Comparison of ENCODE assay signal across 8 cellular contexts in genomic region chr19:47427241-47428176, GRCh38. TPM values are rescaled to one million over a fixed set of nuclear protein-coding genes. Genes with fewer than 3 reads are reported as not detected.
DNase-seq lines count a peak whose midpoint lies in the region; ATAC-seq and TF ChIP-seq lines count a peak whose summit lies in the region.

No MANE protein-coding gene starts in this region.

- H3K9me2 ChIP-seq in MM.1S (replicated peaks; ENCODE audit: insufficient read depth, low read length) (no peaks in the 10 kb centered on the region), SK-N-SH (no peaks in the 10 kb centered on the region)

- H3K4me1 Mint-ChIP-seq in activated naive CD8-positive, alpha-beta T cell treated with anti-CD3 and anti-CD28 coated beads for 36 hours = peaks cover 9% of the 10 kb centered on the region

- H3K4me3 ChIP-seq in MM.1S (ENCODE audit: low read length) = peak overlapping the region; percentile 38; the same call in 1 of the 2 replicates
- peak overlapping the region; percentile 37 to 62 for H3K4me3 ChIP-seq in SK-N-SH (ENCODE audit: low read depth in 2 of 2, low read length in 1 of 2)
- no peak overlapping the region for H3K4me3 ChIP-seq in heart right ventricle
- peak overlapping the region; percentile 5 for H3K4me3 ChIP-seq in rectal smooth muscle tissue (ENCODE audit: low read length)

- H3K4me1 ChIP-seq in MM.1S (ENCODE audit: low read length) = peaks cover 7% of the 10 kb centered on the region
- peaks cover 4 to 12% of the 10 kb centered on the region in 2 experiments; a peak in 2 of 4 replicates for H3K4me1 ChIP-seq in SK-N-SH (ENCODE audit: control insufficient read depth in 1 of 2, insufficient read depth in 2 of 2, low read depth in 1 of 2, low read length in 1 of 2)
- H3K4me1 ChIP-seq in heart right ventricle = peaks cover 7 to 27% (median 21%) of the 10 kb centered on the region in 9 donors
- H3K4me1 ChIP-seq in rectal smooth muscle tissue (ENCODE audit: control insufficient read depth, insufficient read depth, low read length) = peaks cover 10% of the 10 kb centered on the region

- POLR2A ChIA-PET in GM10248 (lab: Yijun Ruan, JAX) (interaction anchor here (0.5 kb wide), 1 partner anchor 910 kb away, joined by 3 read pairs; no protein-coding TSS in a partner anchor), SK-N-SH (lab: Yijun Ruan, JAX) (interaction anchor here (0.6 to 1.0 kb wide), 4 partner anchors 9 to 662 kb away, joined by 3 to 5 read pairs (median 3); partner anchors contain the start of genes DHX34 and MEIS3)

- no peaks in the 10 kb centered on the region for H3K36me3 ChIP-seq in MM.1S (replicated peaks; ENCODE audit: insufficient read depth, low read length)
- no peaks in the 10 kb centered on the region for H3K36me3 ChIP-seq in SK-N-SH (replicated peaks in 1 of 2; ENCODE audit: control insufficient read depth in 1 of 2, insufficient read depth in 2 of 2, low read length in 1 of 2)
- no peaks in the 10 kb centered on the region for H3K36me3 ChIP-seq in heart right ventricle
- H3K36me3 ChIP-seq in rectal smooth muscle tissue (ENCODE audit: control insufficient read depth, insufficient read depth, low read length) = no peaks in the 10 kb centered on the region

- 7% methylated on average over 17 of the region's 17 CpGs for WGBS in SK-N-SH (ENCODE audit: low lambda C conversion rate)
- 6 to 10% methylated on average over 17 of the region's 17 CpGs for WGBS in heart right ventricle, 2 donors

- H3K9ac ChIP-seq in MM.1S (ENCODE audit: low read length) (no peak overlapping the region), SK-N-SH (peak overlapping the region; percentile 35; the same call in 1 of the 2 replicates), rectal smooth muscle tissue (ENCODE audit: low read length) (peak overlapping the region; percentile 16)

- H3K27me3 ChIP-seq in MM.1S (replicated peaks; ENCODE audit: insufficient read depth, low read length) = peaks cover 75% of the 10 kb centered on the region
- H3K27me3 ChIP-seq in SK-N-SH (ENCODE audit: insufficient read depth) = no peaks in the 10 kb centered on the region
- H3K27me3 ChIP-seq in heart right ventricle = peaks cover 9 to 98% (median 75%) of the 10 kb centered on the region in 7 donors
- H3K27me3 ChIP-seq in rectal smooth muscle tissue (ENCODE audit: control insufficient read depth, insufficient read depth, low read length) = peaks cover 12% of the 10 kb centered on the region

- peaks cover 24% of the 10 kb centered on the region for H3K27me3 Mint-ChIP-seq in activated naive CD8-positive, alpha-beta T cell treated with anti-CD3 and anti-CD28 coated beads for 36 hours

- peaks cover 1% of the 10 kb centered on the region for H3K9me3 Mint-ChIP-seq in activated naive CD8-positive, alpha-beta T cell treated with anti-CD3 and anti-CD28 coated beads for 36 hours

- H3F3A ChIP-seq in MM.1S (ENCODE audit: insufficient read depth, low read length) (peaks cover 9% of the 10 kb centered on the region), SK-N-SH (replicated peaks; ENCODE audit: insufficient read depth) (peaks cover 14% of the 10 kb centered on the region)

- H3K27ac ChIP-seq in MM.1S (ENCODE audit: low read length) (no peak overlapping the region), SK-N-SH (ENCODE audit: low read depth in 2 of 2, low read length in 1 of 2) (peak overlapping the region; percentile 74 to 78), heart right ventricle (no peak overlapping the region), rectal smooth muscle tissue (ENCODE audit: low read depth, low read length) (peak overlapping the region; percentile 73)

- H3K4me3 Mint-ChIP-seq in activated naive CD8-positive, alpha-beta T cell treated with anti-CD3 and anti-CD28 coated beads for 36 hours = peak overlapping the region; percentile 22

- CTCF ChIA-PET in GM10248 (lab: Yijun Ruan, JAX) (interaction anchor here (0.8 to 3.1 kb wide), 32 partner anchors 9 to 317 kb away, joined by 3 to 32 read pairs (median 4); partner anchors contain the start of genes DHX34, EHD2, KPTN and MEIS3), SK-N-SH (lab: Yijun Ruan, JAX) (interaction anchor here (0.7 to 3.5 kb wide), 23 partner anchors 9 to 316 kb away, joined by 3 to 30 read pairs (median 4); partner anchors contain the start of gene DHX34)

- DNase-seq in GM10248 (ENCODE audit: extremely low spot score) (peak; percentile 84), MM.1S (peak; percentile 43), SK-N-SH (peak; percentile 86), heart right ventricle (peak; percentile 39 to 47), SKM-1 (lab: John Stamatoyannopoulos, UW; ENCODE audit: unreplicated experiment) (no peak), posterior vena cava (ENCODE audit: low spot score) (no peak)
- DNase-seq in activated naive CD8-positive, alpha-beta T cell treated with anti-CD3 and anti-CD28 coated beads for 36 hours = peak; percentile 73

- H2AFZ ChIP-seq in MM.1S (ENCODE audit: low read length) (no peak overlapping the region), SK-N-SH (ENCODE audit: low read depth) (peak overlapping the region; percentile 77)

- H4K20me1 ChIP-seq in MM.1S (ENCODE audit: insufficient read depth, low read length) (no peaks in the 10 kb centered on the region), SK-N-SH (ENCODE audit: insufficient read depth) (no peaks in the 10 kb centered on the region)

- no peaks in the 10 kb centered on the region for H3K36me3 Mint-ChIP-seq in activated naive CD8-positive, alpha-beta T cell treated with anti-CD3 and anti-CD28 coated beads for 36 hours

- no peaks in the 10 kb centered on the region for H3K79me2 ChIP-seq in MM.1S (ENCODE audit: low read length)
- H3K79me2 ChIP-seq in SK-N-SH (ENCODE audit: insufficient read depth) = no peaks in the 10 kb centered on the region

- TF ChIP-seq CTCF in GM10248 (IDR thresholded peaks at IDR 0.05; ENCODE audit: control extremely low read depth, extremely low read depth, low read depth, missing control alignments) = peak; percentile 78
- TF ChIP-seq CTCF in MM.1S (IDR thresholded peaks at IDR 0.05; ENCODE audit: low read length) = peak; percentile 85
- TF ChIP-seq CTCF in SK-N-SH (IDR thresholded peaks at IDR 0.05) = peak; percentile 82
- TF ChIP-seq CTCF in heart right ventricle (IDR thresholded peaks at IDR 0.05) = peak; percentile 63 to 90 (median 82)

- TF ChIP-seq EP300 in SK-N-SH (IDR thresholded peaks at IDR 0.05; ENCODE audit: borderline replicate concordance in 1 of 2, low read depth in 1 of 2, low read length in 1 of 2) = no peak

- ATAC-seq in heart right ventricle = peak; percentile 25 to 80 (median 60)

- TF ChIP-seq RAD21 in SK-N-SH (IDR thresholded peaks at IDR 0.05; ENCODE audit: low read length) = peak; percentile 88

- H3K4me2 ChIP-seq in MM.1S (ENCODE audit: low read depth, low read length) (peak overlapping the region; percentile 81; the same call in 1 of the 2 replicates), SK-N-SH (peak overlapping the region; percentile 87)

- intact Hi-C loops in heart right ventricle (cut with DNase I) = loop anchor here in 3 of 10 donors (10.0 kb wide), 1 partner anchor 133 kb away; no protein-coding TSS in a partner anchor
- intact Hi-C loops in posterior vena cava (cut with DNase I) = loop anchor here in 1 of 2 donors (10.0 kb wide), 1 partner anchor 133 kb away; no protein-coding TSS in a partner anchor

- H3K9me3 ChIP-seq in MM.1S (replicated peaks; ENCODE audit: insufficient read depth, low read length) = no peaks in the 10 kb centered on the region
- H3K9me3 ChIP-seq in SK-N-SH = no peaks in the 10 kb centered on the region
- no peaks in the 10 kb centered on the region for H3K9me3 ChIP-seq in heart right ventricle

- H3K27ac Mint-ChIP-seq in activated naive CD8-positive, alpha-beta T cell treated with anti-CD3 and anti-CD28 coated beads for 36 hours = no peak overlapping the region

TF ChIP-seq in SK-N-SH, 30 proteins besides CTCF, POLR2A, EP300 and RAD21:
- TF ChIP-seq POLR2AphosphoS5 (IDR thresholded peaks at IDR 0.05; ENCODE audit: low read depth, low read length) (no peak), SMC3 (IDR thresholded peaks at IDR 0.05; ENCODE audit: low read depth, low read length) (peak; percentile 87)

RNA-seq across cellular contexts. Expression of gene MEIS3, which starts 8.2 kb away (rescaled TPM):
- 61.0 and 69.8 TPM in 2 replicates for polyA plus RNA-seq in SK-N-SH (2012; rRNA removed)
- polyA plus RNA-seq in SK-N-SH (2012; cell fraction: cytosol; rRNA removed) = 34.6 and 50.3 TPM in 2 replicates
- 160 and 191 TPM in 2 replicates for polyA plus RNA-seq in SK-N-SH (2012; cell fraction: nucleus; rRNA removed)
- not detected for total RNA-seq in activated naive CD8-positive, alpha-beta T cell treated with anti-CD3 and anti-CD28 coated beads for 36 hours
- 1 to 10 TPM in 8 of 10 donors, under 1 TPM in 2; 0.71 to 5.9 (median 1.9) TPM for total RNA-seq in heart right ventricle
- 1 to 10 TPM; 6.7 to 7.2 TPM for polyA plus RNA-seq in heart right ventricle
- total RNA-seq in posterior vena cava = 10 to 100 TPM; 24.3 to 26.0 TPM

RNA-seq across cellular contexts. Expression of gene SLC8A2, which starts 44.2 kb away (rescaled TPM):
- polyA plus RNA-seq in SK-N-SH (2012; rRNA removed) (0.29 and 0.58 TPM in 2 replicates), heart right ventricle (under 1 TPM; 0.03 to 0.22 TPM)
- 0.26 and 0.45 TPM in 2 replicates for polyA plus RNA-seq in SK-N-SH (2012; cell fraction: cytosol; rRNA removed)
- 0.56 and 0.79 TPM in 2 replicates for polyA plus RNA-seq in SK-N-SH (2012; cell fraction: nucleus; rRNA removed)
- total RNA-seq in activated naive CD8-positive, alpha-beta T cell treated with anti-CD3 and anti-CD28 coated beads for 36 hours = under 1 TPM; 0.37 to 0.38 TPM
- total RNA-seq in heart right ventricle (under 1 TPM in 7 of 10 donors, not detected in 3; 0.11 to 0.64 (median 0.15) TPM), posterior vena cava (under 1 TPM; 0.56 to 0.67 TPM)

RNA-seq across cellular contexts. Expression of gene KPTN, which starts 56.5 kb away (rescaled TPM):
- polyA plus RNA-seq in SK-N-SH (2012; rRNA removed) (15.8 and 17.7 TPM in 2 replicates), heart right ventricle (10 to 100 TPM; 11.1 to 35.6 TPM)
- 6.3 and 8.9 TPM in 2 replicates for polyA plus RNA-seq in SK-N-SH (2012; cell fraction: cytosol; rRNA removed)
- polyA plus RNA-seq in SK-N-SH (2012; cell fraction: nucleus; rRNA removed) = 64.6 and 79.2 TPM in 2 replicates
- total RNA-seq in activated naive CD8-positive, alpha-beta T cell treated with anti-CD3 and anti-CD28 coated beads for 36 hours = 10 to 100 TPM; 12.4 to 13.4 TPM
- total RNA-seq in heart right ventricle (10 to 100 TPM in 3 of 10 donors, 1 to 10 TPM in 7; 4.0 to 11.8 (median 8.1) TPM), posterior vena cava (1 to 10 TPM; 6.5 to 7.9 TPM)

Comparison
In these comparisons a context has a peak if more than half of its experiments do, and no peak if none do; other contexts are left out.
1. DNase-seq: peak in GM10248 (single experiment), MM.1S (single experiment), SK-N-SH (single experiment), activated naive CD8-positive, alpha-beta T cell treated with anti-CD3 and anti-CD28 coated beads for 36 hours (single experiment) and heart right ventricle (2 of 2); none in SKM-1 (single experiment) and posterior vena cava (single experiment).
2. H3K27ac ChIP-seq: peak in SK-N-SH (2 of 2) and rectal smooth muscle tissue (single experiment); none in MM.1S (single experiment) and heart right ventricle (0 of 10).
3. H3K4me3 ChIP-seq: peak in MM.1S (single experiment), SK-N-SH (2 of 2) and rectal smooth muscle tissue (single experiment); none in heart right ventricle (0 of 10).
4. Peak in every context shown above with its lines, with median percentiles within 50 percentile points of each other: CTCF ChIP-seq.